8 cellular contexts compared by ENCODE assay signal in the genomic region with DNA sequence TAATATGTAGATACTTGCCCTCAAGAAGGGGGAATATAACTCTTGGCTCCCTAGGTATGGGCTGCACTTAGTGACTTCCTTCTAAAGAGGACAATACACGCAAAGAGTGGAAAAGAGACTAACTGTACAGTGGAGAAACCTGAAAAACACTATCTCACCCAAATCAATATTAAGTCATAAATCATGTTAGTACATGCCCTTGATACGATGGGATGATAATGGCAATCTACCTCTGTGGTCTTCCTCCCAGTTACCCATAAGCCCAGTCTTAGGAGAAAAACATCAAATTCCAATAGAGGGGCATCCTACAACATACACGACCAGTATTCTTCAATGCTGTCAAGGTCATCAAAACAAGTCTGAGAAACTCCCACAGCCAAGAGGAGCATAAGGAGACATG. TPM values are rescaled to one million over a fixed set of nuclear protein-coding genes. Genes with fewer than 3 reads are reported as not detected.
DNase-seq lines count a peak whose midpoint lies in the region; ATAC-seq and TF ChIP-seq lines count a peak whose summit lies in the region.

No MANE protein-coding gene starts in this region.

- intact Hi-C loops in CD4-positive, alpha-beta T cell (cut with DNase I, micrococcal nuclease) = loop anchor here (2.0 to 10.0 kb wide), 5 partner anchors 115 to 1983 kb away; partner anchors contain the start of genes ABCF1 (in 1 of the 2), GPSM3 (in 1 of the 2), PBX2 (in 1 of the 2) and PPP1R11 (in 1 of the 2)

- no peaks in the 10 kb centered on the region for H3K9me3 ChIP-seq in CD4-positive, alpha-beta T cell (ENCODE audit: control insufficient read depth, low read length)
- no peaks in the 10 kb centered on the region for H3K9me3 ChIP-seq in effector memory CD4-positive, alpha-beta T cell (ENCODE audit: control insufficient read depth, low read length)
- H3K9me3 ChIP-seq in neuron (ENCODE audit: low read length) = no peaks in the 10 kb centered on the region

- H3K27me3 ChIP-seq in CD4-positive, alpha-beta T cell (ENCODE audit: control insufficient read depth, insufficient read depth, low read length) = no peaks in the 10 kb centered on the region
- H3K27me3 ChIP-seq in effector memory CD4-positive, alpha-beta T cell (replicated peaks; ENCODE audit: control insufficient read depth, insufficient read depth, low read length, poor library complexity, severe bottlenecking) = no peaks in the 10 kb centered on the region
- H3K27me3 ChIP-seq in neuron (ENCODE audit: insufficient read depth, low read length) = no peaks in the 10 kb centered on the region

- peak overlapping the region; percentile 96 for H3K4me3 Mint-ChIP-seq in CD4-positive, alpha-beta T cell

- peak overlapping the region; percentile 100 for H3K27ac Mint-ChIP-seq in CD4-positive, alpha-beta T cell

- no peak overlapping the region for H3K27ac ChIP-seq in CD4-positive, alpha-beta T cell (ENCODE audit: low read depth, low read length)
- H3K27ac ChIP-seq in effector memory CD4-positive, alpha-beta T cell (ENCODE audit: insufficient read depth, low read length, poor library complexity, severe bottlenecking) = peak overlapping the region; percentile 96

- no peak for DNase-seq in CD4-positive, alpha-beta T cell
- peak; percentile 19 for DNase-seq in NAMALWA (ENCODE audit: low spot score)
- no peak for DNase-seq in effector memory CD4-positive, alpha-beta T cell
- DNase-seq in Ammon's horn (ENCODE audit: low spot score) = no peak
- no peak for DNase-seq in NK-92 (lab: John Stamatoyannopoulos, UW; ENCODE audit: unreplicated experiment)

- peaks cover 67% of the 10 kb centered on the region for H3K4me1 Mint-ChIP-seq in CD4-positive, alpha-beta T cell (ENCODE audit: low read depth)

- POLR2A ChIA-PET in CD4-positive, alpha-beta T cell (lab: Charles Lee) = interaction anchor here (1.7 to 3.4 kb wide), 2 partner anchors 15 to 115 kb away, joined by 10 to 61 read pairs; partner anchors contain the start of gene TRIM39

- no peaks in the 10 kb centered on the region for H3K36me3 ChIP-seq in effector memory CD4-positive, alpha-beta T cell (ENCODE audit: control insufficient read depth, insufficient read depth, low read length)
- H3K36me3 ChIP-seq in neuron (ENCODE audit: insufficient read depth, low read length) = no peaks in the 10 kb centered on the region

- H3K4me3 ChIP-seq in effector memory CD4-positive, alpha-beta T cell (ENCODE audit: insufficient read depth, low read depth, low read length, poor library complexity, severe bottlenecking) = peak overlapping the region; percentile 87
- peak overlapping the region; percentile 88 for H3K4me3 ChIP-seq in neuron (ENCODE audit: low read length)

- peaks cover 27% of the 10 kb centered on the region for H3K4me1 ChIP-seq in effector memory CD4-positive, alpha-beta T cell (ENCODE audit: control insufficient read depth, insufficient read depth, low read length, poor library complexity, severe bottlenecking)
- peaks cover 34% of the 10 kb centered on the region for H3K4me1 ChIP-seq in neuron (ENCODE audit: insufficient read depth, low read length)

- H2AFZ ChIP-seq in neuron (ENCODE audit: low read depth, low read length) = no peak overlapping the region

- H3K36me3 Mint-ChIP-seq in CD4-positive, alpha-beta T cell (ENCODE audit: low read depth) = peaks cover 25% of the 10 kb centered on the region

- ATAC-seq in CD4-positive, alpha-beta T cell (ENCODE audit: poor library complexity) = no peak
- ATAC-seq in GM21786 (IDR thresholded peaks at IDR 0.05; ENCODE audit: unreplicated experiment) (no peak), GM18505 (IDR thresholded peaks at IDR 0.05; ENCODE audit: unreplicated experiment) (no peak)

- TF ChIP-seq CTCF in CD4-positive, alpha-beta T cell (IDR thresholded peaks at IDR 0.05) = no peak

- CTCF ChIA-PET in CD4-positive, alpha-beta T cell (lab: Charles Lee) = no interaction called here

- TF ChIP-seq POLR2A in GM18505 (IDR thresholded peaks at IDR 0.05; ENCODE audit: borderline replicate concordance, extremely low read depth, insufficient read depth, insufficient read length) = no peak

- H3K9me3 Mint-ChIP-seq in CD4-positive, alpha-beta T cell = no peaks in the 10 kb centered on the region

- H3K27me3 Mint-ChIP-seq in CD4-positive, alpha-beta T cell = no peaks in the 10 kb centered on the region

RNA-seq across cellular contexts. Expression of gene TRIM26, which starts 1.3 kb away (rescaled TPM):
- 10 to 100 TPM; 42.1 to 44.1 TPM for total RNA-seq in CD4-positive, alpha-beta T cell

RNA-seq across cellular contexts. Expression of gene TRIM15, which starts 48.6 kb away (rescaled TPM):
- not detected for total RNA-seq in CD4-positive, alpha-beta T cell

RNA-seq across cellular contexts. Expression of gene TRIM10, which starts 50.9 kb away (rescaled TPM):
- not detected for total RNA-seq in CD4-positive, alpha-beta T cell
